Comparison of ENCODE assay signal across 8 cellular contexts in genomic region chr13:80276371-80277289, GRCh38.
DNase-seq lines count a peak whose midpoint lies in the region; ATAC-seq and TF ChIP-seq lines count a peak whose summit lies in the region.

No MANE protein-coding gene starts in this region.

- H3K4me3 Mint-ChIP-seq in H9: no peak overlapping the region

- H4K5ac ChIP-seq in H9 (ENCODE audit: insufficient read length, low read depth, low read length): no peak overlapping the region

- no peak overlapping the region for H3K23ac ChIP-seq in H9 (ENCODE audit: insufficient read length, low read depth, low read length)

- H3K27ac ChIP-seq in H9 (ENCODE audit: insufficient read length, low read depth, low read length) (peak overlapping the region; percentile 3), MM.1S (ENCODE audit: low read length) (no peak overlapping the region), Peyer's patch (no peak overlapping the region), uterus (no peak overlapping the region)

- peak overlapping the region in 2 of 3 experiments; percentile 66 to 72; a peak in 3 of 7 replicates for H3K27ac Mint-ChIP-seq in H9

- no peak overlapping the region for H3K56ac ChIP-seq in H9 (ENCODE audit: insufficient read length, low read depth, low read length)

- H3K4me1 Mint-ChIP-seq in H9: peaks cover 11 to 19% of the 10 kb centered on the region in 2 experiments

- H3T11ph ChIP-seq in H9 (ENCODE audit: low read length): no peak overlapping the region

- H3K4me3 ChIP-seq in MM.1S (ENCODE audit: low read length) (no peak overlapping the region), Peyer's patch (no peak overlapping the region), uterus (no peak overlapping the region)

- no peaks in the 10 kb centered on the region for H3F3A ChIP-seq in MM.1S (ENCODE audit: insufficient read depth, low read length)

- H4K20me1 ChIP-seq in H9 (ENCODE audit: control insufficient read depth, insufficient read depth, insufficient read length) (no peaks in the 10 kb centered on the region), MM.1S (ENCODE audit: insufficient read depth, low read length) (no peaks in the 10 kb centered on the region)

- no CpG with 5 or more reads among the region's 12 CpGs for WGBS in H9 (ENCODE audit: extremely low coverage, insufficient read length, low lambda C conversion rate)

- no peaks in the 10 kb centered on the region for H3K23me2 ChIP-seq in H9 (ENCODE audit: insufficient read length, low read depth, low read length, poor library complexity, severe bottlenecking)

- H3K79me2 ChIP-seq in H9 (ENCODE audit: insufficient read depth, low read length): no peaks in the 10 kb centered on the region
- H3K79me2 ChIP-seq in MM.1S (ENCODE audit: low read length): no peaks in the 10 kb centered on the region

- H3K9me3 ChIP-seq in H9 (ENCODE audit: control insufficient read depth, low read depth, low read length) (no peaks in the 10 kb centered on the region), MM.1S (replicated peaks; ENCODE audit: insufficient read depth, low read length) (no peaks in the 10 kb centered on the region), Peyer's patch (no peaks in the 10 kb centered on the region), uterus (no peaks in the 10 kb centered on the region)

- no peak overlapping the region for H2BK5ac ChIP-seq in H9 (ENCODE audit: insufficient read length, low read length)

- peaks cover 7 to 12% of the 10 kb centered on the region in 2 experiments; a peak in 4 of 5 replicates for H3K9me3 Mint-ChIP-seq in H9

- H3K9me2 ChIP-seq in MM.1S (replicated peaks; ENCODE audit: insufficient read depth, low read length): no peaks in the 10 kb centered on the region

- no peak overlapping the region for H2BK12ac ChIP-seq in H9 (ENCODE audit: insufficient read length, low read depth, low read length)

- no peak for ATAC-seq in GM21390 (IDR thresholded peaks at IDR 0.05; ENCODE audit: unreplicated experiment)

- intact Hi-C loops in uterus (cut with DNase I; ENCODE audit: low total_unique reads): no loop called here

- H2BK120ac ChIP-seq in H9 (ENCODE audit: low read depth, low read length, poor library complexity, severe bottlenecking): no peak overlapping the region

- H3K4me1 ChIP-seq in H9 (ENCODE audit: insufficient read depth, low read length) (no peaks in the 10 kb centered on the region; the same call in 1 of the 2 replicates), MM.1S (ENCODE audit: low read length) (no peaks in the 10 kb centered on the region), Peyer's patch (no peaks in the 10 kb centered on the region), uterus (no peaks in the 10 kb centered on the region)

- no peaks in the 10 kb centered on the region for H3K27me3 ChIP-seq in H9 (ENCODE audit: insufficient read depth, low read length)
- no peaks in the 10 kb centered on the region for H3K27me3 ChIP-seq in MM.1S (replicated peaks; ENCODE audit: insufficient read depth, low read length)
- H3K27me3 ChIP-seq in Peyer's patch: no peaks in the 10 kb centered on the region
- H3K27me3 ChIP-seq in uterus: no peaks in the 10 kb centered on the region

- H3K4me2 ChIP-seq in H9 (ENCODE audit: insufficient read depth, insufficient read length, low read length): no peak overlapping the region
- H3K4me2 ChIP-seq in MM.1S (ENCODE audit: low read depth, low read length): no peak overlapping the region

- TF ChIP-seq POLR2A in Peyer's patch (IDR thresholded peaks at IDR 0.05): no peak
- no peak for TF ChIP-seq POLR2A in uterus (IDR thresholded peaks at IDR 0.05)

- no peaks in the 10 kb centered on the region for H3K79me1 ChIP-seq in H9 (ENCODE audit: insufficient read depth, low read depth, low read length, poor library complexity, severe bottlenecking)

- no peak overlapping the region for H2BK15ac ChIP-seq in H9 (ENCODE audit: low read depth, low read length)

- no peak overlapping the region for H2BK20ac ChIP-seq in H9 (ENCODE audit: low read depth, low read length, poor library complexity, severe bottlenecking)

- no peak overlapping the region for H3K14ac ChIP-seq in H9 (ENCODE audit: insufficient read depth, low read length)

- H3K18ac ChIP-seq in H9 (ENCODE audit: insufficient read length, low read depth, low read length): no peak overlapping the region

- H4K91ac ChIP-seq in H9 (ENCODE audit: insufficient read length, low read depth, low read length): no peak overlapping the region

- TF ChIP-seq CTCF in H9 (conservative IDR thresholded peaks at IDR 0.05) (0 out of 3 replicates have a peak, but pooled peaks have one; percentile 23), MM.1S (IDR thresholded peaks at IDR 0.05; ENCODE audit: low read length) (no peak), Peyer's patch (IDR thresholded peaks at IDR 0.05) (no peak), uterus (IDR thresholded peaks at IDR 0.05) (no peak)

- H3K4ac ChIP-seq in H9 (ENCODE audit: low read depth, low read length): no peak overlapping the region

- H2AFZ ChIP-seq in H9 (ENCODE audit: low read length) (no peak overlapping the region), MM.1S (ENCODE audit: low read length) (no peak overlapping the region)

- DNase-seq in H9 (no peak), NOMO-1 (lab: John Stamatoyannopoulos, UW; ENCODE audit: unreplicated experiment in 2 of 2) (peak; percentile 50 to 63), fibroblast of peridontal ligament (ENCODE audit: extremely low read depth) (peak; percentile 73), pons (ENCODE audit: low spot score) (peak; percentile 84), MM.1S (no peak), Peyer's patch (no peak), uterus (no peak)

- H3K36me3 ChIP-seq in MM.1S (replicated peaks; ENCODE audit: insufficient read depth, low read length) (no peaks in the 10 kb centered on the region), Peyer's patch (no peaks in the 10 kb centered on the region), uterus (no peaks in the 10 kb centered on the region)

- no peak overlapping the region for H4K8ac ChIP-seq in H9 (replicated peaks; ENCODE audit: insufficient read length, low read depth, low read length)

- H3K27me3 Mint-ChIP-seq in H9 (ENCODE audit: low read depth): no peaks in the 10 kb centered on the region

- H3K9ac ChIP-seq in H9 (ENCODE audit: extremely low read depth, insufficient read length, low read length): no peak overlapping the region
- H3K9ac ChIP-seq in MM.1S (ENCODE audit: low read length): no peak overlapping the region

- peaks cover 7 to 14% (median 7%) of the 10 kb centered on the region in 3 experiments; a peak in 5 of 7 replicates for H3K36me3 Mint-ChIP-seq in H9 (ENCODE audit: insufficient read depth in 1 of 3, low read depth in 3 of 3)

- no peak overlapping the region for H2AK5ac ChIP-seq in H9 (ENCODE audit: insufficient read length, low read length)

Comparison
In these comparisons a context has a peak if more than half of its experiments do, and no peak if none do; other contexts are left out.
1. DNase-seq: peak in NOMO-1 (2 of 2), fibroblast of peridontal ligament (single experiment) and pons (single experiment); none in H9 (single experiment), MM.1S (single experiment), Peyer's patch (0 of 3) and uterus (0 of 2).